11 cellular contexts compared by ENCODE assay signal in the genomic region with DNA sequence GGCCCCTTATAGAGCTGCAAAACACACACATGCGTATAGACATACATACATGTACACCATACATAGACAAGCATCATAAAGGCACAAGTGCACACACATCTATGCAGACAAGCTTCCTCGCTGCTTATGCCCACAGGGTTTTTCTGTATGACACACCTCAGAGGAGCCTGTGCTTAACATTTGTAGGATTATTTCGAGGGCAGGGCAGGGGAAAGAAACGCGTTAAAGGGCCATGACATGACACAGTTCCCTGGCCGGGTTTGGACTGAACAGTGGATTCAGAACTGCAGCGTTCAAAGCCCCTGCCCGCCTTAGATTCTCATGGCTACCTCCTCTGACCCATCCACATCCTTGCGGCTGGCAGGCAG. TPM values are rescaled to one million over a fixed set of nuclear protein-coding genes. Genes with fewer than 3 reads are reported as not detected.
DNase-seq lines count a peak whose midpoint lies in the region; ATAC-seq, FAIRE-seq and TF ChIP-seq lines count a peak whose summit lies in the region.
"Had no signal": no experiment of that assay in that cellular context is flagged by ENCODE, and none has a peak within 500 bp of the region (broad histone marks: within the 10 kb centered on the region; RNA-seq: fewer than 3 reads in every experiment).

No MANE protein-coding gene starts in this region.

- H3K27me3 ChIP-seq in SK-N-SH (ENCODE audit: insufficient read depth), result no peaks in the 10 kb centered on the region
- no peaks in the 10 kb centered on the region for H3K27me3 ChIP-seq in esophagus (ENCODE audit: control insufficient read depth in 1 of 2, insufficient read depth in 2 of 2, low read length in 2 of 2)
- H3K27me3 ChIP-seq in osteoblast (ENCODE audit: insufficient read depth, low read length), result no peaks in the 10 kb centered on the region
- no peaks in the 10 kb centered on the region for H3K27me3 ChIP-seq in upper lobe of right lung

- 74% methylated on average over 9 of the region's 9 CpGs for WGBS in SK-N-SH (ENCODE audit: low lambda C conversion rate)
- WGBS in esophagus, 2 donors, result 26 to 49% methylated on average over 9 of the region's 9 CpGs

- no peak overlapping the region for H2AFZ ChIP-seq in SK-N-SH (ENCODE audit: low read depth)
- peak overlapping the region; percentile 13 for H2AFZ ChIP-seq in osteoblast (ENCODE audit: low read length)

- no peaks in the 10 kb centered on the region for H3K36me3 Mint-ChIP-seq in natural killer cell treated with Interleukin-12 subunit alpha and Interleukin-12 subunit beta and Interleukin-15 and Interleukin-18, amount 100 ng/mL, for 72 hours

- peaks cover 0 to 11% of the 10 kb centered on the region in 2 experiments for H3K36me3 ChIP-seq in SK-N-SH (replicated peaks in 1 of 2; ENCODE audit: control insufficient read depth in 1 of 2, insufficient read depth in 2 of 2, low read length in 1 of 2)
- peaks cover 0 to 17% of the 10 kb centered on the region in 2 donors for H3K36me3 ChIP-seq in esophagus (ENCODE audit: control insufficient read depth in 2 of 2, insufficient read depth in 2 of 2, low read length in 1 of 2)
- peaks cover 41% of the 10 kb centered on the region for H3K36me3 ChIP-seq in osteoblast (ENCODE audit: insufficient read depth, low read length)
- H3K36me3 ChIP-seq in upper lobe of right lung, result no peaks in the 10 kb centered on the region

- TF ChIP-seq RAD21 in SK-N-SH (IDR thresholded peaks at IDR 0.05; ENCODE audit: low read length), result no peak

- no peaks in the 10 kb centered on the region for H3K9me3 Mint-ChIP-seq in natural killer cell treated with Interleukin-12 subunit alpha and Interleukin-12 subunit beta and Interleukin-15 and Interleukin-18, amount 100 ng/mL, for 72 hours

- H3K79me2 ChIP-seq in SK-N-SH (ENCODE audit: insufficient read depth) (peaks cover 17% of the 10 kb centered on the region), osteoblast (ENCODE audit: insufficient read depth, low read length) (peaks cover 59% of the 10 kb centered on the region)

- H3K9ac ChIP-seq in SK-N-SH, result peak overlapping the region; percentile 54

- no peaks in the 10 kb centered on the region for H3K4me1 Mint-ChIP-seq in natural killer cell treated with Interleukin-12 subunit alpha and Interleukin-12 subunit beta and Interleukin-15 and Interleukin-18, amount 100 ng/mL, for 72 hours (ENCODE audit: low read depth in 2 of 2)

- peaks cover 3% of the 10 kb centered on the region for H3F3A ChIP-seq in SK-N-SH (replicated peaks; ENCODE audit: insufficient read depth)

- H3K4me1 ChIP-seq in SK-N-SH (ENCODE audit: control insufficient read depth in 1 of 2, insufficient read depth in 2 of 2, low read depth in 1 of 2, low read length in 1 of 2), result peaks cover 13 to 46% of the 10 kb centered on the region in 2 experiments
- peaks cover 3 to 25% of the 10 kb centered on the region in 2 donors for H3K4me1 ChIP-seq in esophagus (ENCODE audit: control insufficient read depth in 2 of 2, insufficient read depth in 2 of 2, low read length in 1 of 2)
- H3K4me1 ChIP-seq in osteoblast (ENCODE audit: insufficient read depth, low read length), result peaks cover 21% of the 10 kb centered on the region
- H3K4me1 ChIP-seq in upper lobe of right lung, result peaks cover 22% of the 10 kb centered on the region

- intact Hi-C loops in upper lobe of right lung (cut with DNase I), result no loop called here

- FAIRE-seq in GM12891 (lab: Jason Lieb, UNC), result no peak

- H3K9me3 ChIP-seq in SK-N-SH (no peaks in the 10 kb centered on the region), esophagus (ENCODE audit: control insufficient read depth in 2 of 2, insufficient read depth in 1 of 2, low read depth in 1 of 2, low read length in 1 of 2) (no peaks in the 10 kb centered on the region), osteoblast (ENCODE audit: low read depth, low read length) (no peaks in the 10 kb centered on the region), upper lobe of right lung (no peaks in the 10 kb centered on the region)

- H3K4me3 Mint-ChIP-seq in natural killer cell treated with Interleukin-12 subunit alpha and Interleukin-12 subunit beta and Interleukin-15 and Interleukin-18, amount 100 ng/mL, for 72 hours, result no peak overlapping the region

- peak overlapping the region; percentile 81 to 94 for H3K27ac ChIP-seq in SK-N-SH (ENCODE audit: low read depth in 2 of 2, low read length in 1 of 2)
- peak overlapping the region; percentile 93 to 94 for H3K27ac ChIP-seq in esophagus (ENCODE audit: low read depth in 2 of 2, low read length in 1 of 2)
- H3K27ac ChIP-seq in osteoblast (ENCODE audit: low read depth, low read length), result peak overlapping the region; percentile 88
- H3K27ac ChIP-seq in upper lobe of right lung, result peak overlapping the region; percentile 88
- H3K27ac ChIP-seq: 22Rv1 had no signal

- no peak for ATAC-seq in SK-N-SH treated with all-trans-retinoic acid at 6 μM for 48 hours
- no peak for ATAC-seq in upper lobe of right lung
- no peak for ATAC-seq in natural killer cell treated with Interleukin-12 subunit alpha and Interleukin-12 subunit beta and Interleukin-15 and Interleukin-18, amount 100 ng/mL, for 72 hours
- ATAC-seq in GM18511 (IDR thresholded peaks at IDR 0.05; ENCODE audit: unreplicated experiment), result no peak

- no peaks in the 10 kb centered on the region for H3K27me3 Mint-ChIP-seq in natural killer cell treated with Interleukin-12 subunit alpha and Interleukin-12 subunit beta and Interleukin-15 and Interleukin-18, amount 100 ng/mL, for 72 hours

- TF ChIP-seq EP300 in SK-N-SH (IDR thresholded peaks at IDR 0.05; ENCODE audit: borderline replicate concordance in 1 of 2, low read depth in 1 of 2, low read length in 1 of 2), result no peak

- H4K20me1 ChIP-seq in SK-N-SH (ENCODE audit: insufficient read depth) (no peaks in the 10 kb centered on the region), osteoblast (ENCODE audit: insufficient read depth, low read length) (peaks cover 23% of the 10 kb centered on the region)

- H3K4me2 ChIP-seq in SK-N-SH (peak overlapping the region; percentile 59), osteoblast (ENCODE audit: insufficient read depth, low read length) (peak overlapping the region; percentile 70)

- H3K4me3 ChIP-seq in SK-N-SH (ENCODE audit: low read depth in 2 of 2, low read length in 1 of 2) (no peak overlapping the region), esophagus (ENCODE audit: low read depth in 1 of 2, low read length in 2 of 2) (no peak overlapping the region), osteoblast (ENCODE audit: insufficient read depth, low read length) (peak overlapping the region; percentile 2), upper lobe of right lung (no peak overlapping the region)

- H3K9me2 ChIP-seq in SK-N-SH, result no peaks in the 10 kb centered on the region

- DNase-seq in SK-N-SH, result no peak
- DNase-seq in osteoblast (ENCODE audit: insufficient read length, low spot score, missing footprints), result peak; percentile 96
- no peak for DNase-seq in upper lobe of right lung
- no peak for DNase-seq in natural killer cell treated with Interleukin-12 subunit alpha and Interleukin-12 subunit beta and Interleukin-15 and Interleukin-18, amount 100 ng/mL, for 72 hours (ENCODE audit: low spot score)
- DNase-seq in GM12891 (ENCODE audit: insufficient read length, low spot score), result no peak
- DNase-seq: DND-41; stimulated activated CD4-positive, alpha-beta T cell treated with anti-CD3 and anti-CD28 coated beads, Interleukin-4, amount 100 ng/mL, for 4 hours had no signal

- POLR2A ChIA-PET in SK-N-SH (lab: Yijun Ruan, JAX), result interaction anchor here (1.0 to 1.4 kb wide), 2 partner anchors 10 to 19 kb away, joined by 3 to 7 read pairs; no protein-coding TSS in a partner anchor

- no peak overlapping the region for H3K27ac Mint-ChIP-seq in natural killer cell treated with Interleukin-12 subunit alpha and Interleukin-12 subunit beta and Interleukin-15 and Interleukin-18, amount 100 ng/mL, for 72 hours

- TF ChIP-seq CTCF in SK-N-SH (IDR thresholded peaks at IDR 0.05) (no peak), osteoblast (IDR thresholded peaks at IDR 0.05; ENCODE audit: extremely low read depth, low read depth, low read length) (no peak), upper lobe of right lung (IDR thresholded peaks at IDR 0.05) (no peak)

- CTCF ChIA-PET in SK-N-SH (lab: Yijun Ruan, JAX), result interaction anchor here (1.0 to 2.4 kb wide), 4 partner anchors 39 to 113 kb away, joined by 3 to 6 read pairs (median 4); no protein-coding TSS in a partner anchor

- no peak for TF ChIP-seq POLR2A in GM12891 (IDR thresholded peaks at IDR 0.05; ENCODE audit: low read depth, low read length)

TF ChIP-seq in SK-N-SH, 30 proteins besides CTCF, POLR2A, EP300 and RAD21 (continues in another document):
- TF ChIP-seq TAF1 (IDR thresholded peaks at IDR 0.05; ENCODE audit: borderline replicate concordance, low read depth, low read length) (no peak), CHD2 (IDR thresholded peaks at IDR 0.05; ENCODE audit: low read length, partially characterized antibody) (no peak), GABPA (IDR thresholded peaks at IDR 0.05; ENCODE audit: low read depth) (no peak), FOXM1 (IDR thresholded peaks at IDR 0.05; ENCODE audit: low read depth) (no peak), SIN3A (IDR thresholded peaks at IDR 0.05; ENCODE audit: borderline replicate concordance, low read depth, low read length) (no peak), ELF1 (IDR thresholded peaks at IDR 0.05) (no peak)

TF ChIP-seq in SK-N-SH treated with all-trans-retinoic acid at 6 μM for 48 hours, 23 proteins besides CTCF, POLR2A, EP300 and RAD21 (continues in another document):
- TF ChIP-seq SNAI2 (CRISPR knock-in tag; IDR thresholded peaks at IDR 0.05), result no peak
- TF ChIP-seq ZFP3 (CRISPR knock-in tag; IDR thresholded peaks at IDR 0.05), result no peak
- TF ChIP-seq ISL1 (CRISPR knock-in tag; IDR thresholded peaks at IDR 0.05), result no peak
- TF ChIP-seq OSR1 (CRISPR knock-in tag; IDR thresholded peaks at IDR 0.05), result no peak
- TF ChIP-seq PPARA (CRISPR knock-in tag; IDR thresholded peaks at IDR 0.05; ENCODE audit: borderline replicate concordance), result no peak
- TF ChIP-seq ZC3H10 (CRISPR knock-in tag; IDR thresholded peaks at IDR 0.05), result no peak

TF ChIP-seq in GM12891, 5 proteins besides CTCF, POLR2A, EP300 and RAD21:
- TF ChIP-seq PAX5 (IDR thresholded peaks at IDR 0.05; ENCODE audit: insufficient read depth, low read length, severe bottlenecking) (no peak), POLR2AphosphoS5 (IDR thresholded peaks at IDR 0.05; ENCODE audit: low read depth, low read length) (no peak)

RNA-seq across cellular contexts. Expression of gene CHST3, which starts 44.9 kb away (rescaled TPM):
- polyA plus RNA-seq in SK-N-SH (2012; rRNA removed), result 6.0 and 6.1 TPM in 2 replicates
- polyA plus RNA-seq in SK-N-SH (2012; cell fraction: cytosol; rRNA removed), result 4.1 and 5.6 TPM in 2 replicates
- polyA plus RNA-seq in SK-N-SH (2012; cell fraction: nucleus; rRNA removed), result 5.7 and 6.8 TPM in 2 replicates
- polyA plus RNA-seq in esophagus, result 1 to 10 TPM; 2.6 to 3.2 TPM
- total RNA-seq in osteoblast, result 39.5 and 43.1 TPM in 2 replicates
- 15.6 TPM for total RNA-seq in upper lobe of right lung
- not detected for total RNA-seq in natural killer cell treated with Interleukin-12 subunit alpha and Interleukin-12 subunit beta and Interleukin-15 and Interleukin-18, amount 100 ng/mL, for 72 hours
- polyA plus RNA-seq in GM12891 (2012; ENCODE audit: low read depth, missing spikeins), result 0.03 TPM

Comparison
In these comparisons a context has a peak if more than half of its experiments do, and no peak if none do; other contexts are left out.
1. RNA of gene CHST3, which starts 44.9 kb away (total RNA-seq): 39.5 to 43.1 TPM in osteoblast and 15.6 TPM in upper lobe of right lung (single experiment); not detected in natural killer cell treated with Interleukin-12 subunit alpha and Interleukin-12 subunit beta and Interleukin-15 and Interleukin-18, amount 100 ng/mL, for 72 hours; every median in the first group is over 10 times any median in the second.
2. Peak in every context shown above with its lines, with median percentiles within 50 percentile points of each other: H3K27ac ChIP-seq.